25 cellular contexts compared by ENCODE assay signal in genomic region chr13:73596382-73596781, GRCh38.
"Had no signal": no experiment of that assay in that cellular context is flagged by ENCODE, and none has a peak within 500 bp of the region (broad histone marks: within the 10 kb centered on the region; RNA-seq: fewer than 3 reads in every experiment).

No MANE protein-coding gene starts in this region.

- H3K36me3 Mint-ChIP-seq: activated CD4-positive, alpha-beta memory T cell treated with anti-CD3 and anti-CD28 coated beads for 36 hours; natural killer cell had no signal

- H3K4me3 ChIP-seq: colonic mucosa, right lobe of liver, stomach, vagina had no signal

- H3K27ac Mint-ChIP-seq: activated CD4-positive, alpha-beta memory T cell treated with anti-CD3 and anti-CD28 coated beads for 36 hours; activated T-cell treated with anti-CD3 and anti-CD28 coated beads, Interleukin-2, amount 50 U/mL, for 72 hours; endodermal cell; natural killer cell; T-helper 17 cell had no signal

- H3K79me2 ChIP-seq: parathyroid adenoma had no signal

- H3K4me3 Mint-ChIP-seq: activated CD4-positive, alpha-beta memory T cell treated with anti-CD3 and anti-CD28 coated beads for 36 hours; activated T-cell treated with anti-CD3 and anti-CD28 coated beads, Interleukin-2, amount 50 U/mL, for 72 hours; endodermal cell; natural killer cell; T-helper 17 cell had no signal

- H3K27me3 ChIP-seq: brain microvascular endothelial cell, colonic mucosa, neutrophil, right lobe of liver, stomach, vagina had no signal

- H2AFZ ChIP-seq: parathyroid adenoma had no signal

- H3K9me3 Mint-ChIP-seq: activated CD4-positive, alpha-beta memory T cell treated with anti-CD3 and anti-CD28 coated beads for 36 hours; endodermal cell had no signal

- H3K36me3 ChIP-seq: brain microvascular endothelial cell, colonic mucosa, neutrophil, right lobe of liver, stomach, vagina had no signal

- H3K9me3 ChIP-seq: colonic mucosa, neutrophil, right lobe of liver, stomach, vagina had no signal

- H3K9ac ChIP-seq: parathyroid adenoma had no signal

- H3K27me3 Mint-ChIP-seq: activated CD4-positive, alpha-beta memory T cell treated with anti-CD3 and anti-CD28 coated beads for 36 hours; T-helper 17 cell had no signal

- H3K27ac ChIP-seq: brain microvascular endothelial cell, colonic mucosa, neutrophil, parathyroid adenoma, right lobe of liver, stomach, vagina, VCaP had no signal

- ATAC-seq: left cardiac atrium, right lobe of liver, T-helper 17 cell had no signal

- DNase-seq: activated CD4-positive, alpha-beta memory T cell treated with anti-CD3 and anti-CD28 coated beads for 36 hours; activated CD4-positive, CD25-positive, alpha-beta regulatory T cell treated with anti-CD3 and anti-CD28 coated beads, Interleukin-2, amount 50 U/mL, for 72 hours; activated gamma-delta T cell treated with Interleukin-2 at 50 U/mL for 16 hours; activated T-cell treated with anti-CD3 and anti-CD28 coated beads, Interleukin-2, amount 50 U/mL, for 72 hours; aorta; brain microvascular endothelial cell; central memory CD4-positive, alpha-beta T cell; colonic mucosa; endodermal cell; foreskin melanocyte; glutamatergic neuron; hippocampal formation; left cardiac atrium; mesenchymal stem cell; natural killer cell; right lobe of liver; small intestine; stimulated activated CD4-positive, alpha-beta T cell treated with anti-CD3 and anti-CD28 coated beads, Interleukin-4, amount 100 ng/mL, for 1 hour; stomach; T-helper 17 cell; trophoblast cell had no signal

- H3K4me1 ChIP-seq: colonic mucosa, parathyroid adenoma, right lobe of liver, stomach, vagina had no signal

- H3K4me1 Mint-ChIP-seq: natural killer cell had no signal
